In the genomic region with DNA sequence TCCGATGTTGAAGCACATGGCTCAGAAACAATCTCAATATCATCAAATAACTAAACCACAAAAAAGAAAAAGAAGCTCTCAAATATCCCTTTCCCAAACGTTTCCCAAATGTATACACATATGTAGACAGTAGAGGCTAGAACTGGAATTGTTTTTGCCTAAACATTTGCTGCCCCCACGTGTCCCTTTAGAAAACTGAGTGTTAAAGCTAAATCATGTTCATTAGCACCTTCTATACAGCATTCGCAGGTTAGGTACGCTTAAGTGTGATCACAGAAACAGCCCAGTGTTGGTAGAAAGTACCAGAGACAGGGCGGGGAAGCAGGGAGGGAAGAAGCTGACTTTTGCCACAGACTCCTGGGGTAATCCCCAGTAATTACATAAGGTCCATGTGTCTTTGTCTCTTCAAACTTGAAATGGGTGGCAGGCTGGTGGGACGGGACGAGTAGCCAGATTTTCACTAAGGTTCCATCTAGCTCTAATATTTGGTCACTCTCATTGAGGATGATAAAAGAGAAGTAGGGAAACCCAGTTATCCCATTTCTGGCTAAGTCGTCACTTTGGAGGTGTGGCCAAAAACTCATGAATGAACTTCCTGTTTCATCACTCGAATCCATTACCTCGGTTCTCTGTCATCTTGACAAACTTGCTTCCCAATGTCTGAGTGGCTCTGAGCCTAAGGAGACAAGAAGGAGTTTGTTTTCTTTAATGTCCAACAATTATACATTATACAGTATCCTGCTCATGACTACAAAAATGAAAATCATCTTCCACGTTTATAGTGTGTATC, we compare ENCODE assay signal across 8 cellular contexts. TPM values are rescaled to one million over a fixed set of nuclear protein-coding genes. Genes with fewer than 3 reads are reported as not detected.
A peak's percentile ranks its signal among the peaks of the same experiment; 100 is the strongest.
DNase-seq lines count a peak whose midpoint lies in the region; ATAC-seq and TF ChIP-seq lines count a peak whose summit lies in the region.

No MANE protein-coding gene starts in this region.

- TF ChIP-seq CTCF in OCI-LY1 (IDR thresholded peaks at IDR 0.05; ENCODE audit: low read length) (peak; percentile 91), neural crest cell (conservative IDR thresholded peaks at IDR 0.05) (peak; percentile 72)

- H3K4me3 ChIP-seq in OCI-LY1 (ENCODE audit: low read depth, low read length, poor library complexity, severe bottlenecking), result peak overlapping the region; percentile 44

- peak; percentile 75 for ATAC-seq in GM21367 (IDR thresholded peaks at IDR 0.05; ENCODE audit: unreplicated experiment)
- peak; percentile 60 for ATAC-seq in HG03521 (IDR thresholded peaks at IDR 0.05; ENCODE audit: unreplicated experiment)
- no peak for ATAC-seq in HG03135 (IDR thresholded peaks at IDR 0.05; ENCODE audit: unreplicated experiment)

- no peaks in the 10 kb centered on the region for H4K20me1 ChIP-seq in OCI-LY1 (ENCODE audit: insufficient read depth, low read length)

- peak; percentile 7 for DNase-seq in activated CD4-positive, alpha-beta T cell treated with anti-CD3 and anti-CD28 coated beads for 48 hours
- no peak for DNase-seq in activated CD4-positive, alpha-beta T cell treated with anti-CD3 and anti-CD28 coated beads, Interleukin-2, amount 50 U/mL, for 1 hour
- DNase-seq in dedifferentiated amniotic fluid mesenchymal stem cell (ENCODE audit: extremely low spot score) (peak; percentile 47), neural crest cell (ENCODE audit: low read depth, low spot score) (no peak)

- no peaks in the 10 kb centered on the region for H3K79me2 ChIP-seq in OCI-LY1 (ENCODE audit: insufficient read depth, low read length)

- H3K9me2 ChIP-seq in OCI-LY1 (ENCODE audit: low read depth, low read length), result no peaks in the 10 kb centered on the region

- no peak overlapping the region for H3K27ac ChIP-seq in OCI-LY1 (ENCODE audit: low read depth, low read length, poor library complexity, severe bottlenecking)

- no peak overlapping the region for H3K4me3 Mint-ChIP-seq in neural crest cell

- H3K4me2 ChIP-seq in OCI-LY1 (ENCODE audit: low read length), result peak overlapping the region; percentile 63

- H3K9ac ChIP-seq in OCI-LY1 (ENCODE audit: low read length), result peak overlapping the region; percentile 38; the same call in 1 of the 2 replicates

- peak overlapping the region; percentile 53; the same call in 1 of the 2 replicates for H2AFZ ChIP-seq in OCI-LY1 (ENCODE audit: low read length)

- H3K4me1 Mint-ChIP-seq in neural crest cell, result peaks cover 21% of the 10 kb centered on the region

- H3K9me3 Mint-ChIP-seq in neural crest cell, result no peaks in the 10 kb centered on the region

- H3K4me1 ChIP-seq in OCI-LY1 (ENCODE audit: insufficient read depth, low read length, severe bottlenecking), result peaks cover 32% of the 10 kb centered on the region

- no peaks in the 10 kb centered on the region for H3K9me3 ChIP-seq in OCI-LY1 (ENCODE audit: low read length)

- no peaks in the 10 kb centered on the region for H3K36me3 ChIP-seq in OCI-LY1 (ENCODE audit: insufficient read depth, low read length)

- no peak overlapping the region for H3K27ac Mint-ChIP-seq in neural crest cell (ENCODE audit: unreplicated experiment)

- peaks cover 69% of the 10 kb centered on the region for H3K27me3 Mint-ChIP-seq in neural crest cell (ENCODE audit: low read depth)

- H3K27me3 ChIP-seq in OCI-LY1 (ENCODE audit: insufficient read depth, low read length), result no peaks in the 10 kb centered on the region

- H3K36me3 Mint-ChIP-seq in neural crest cell (ENCODE audit: low read depth), result no peaks in the 10 kb centered on the region

- peaks cover 6% of the 10 kb centered on the region; the same call in 1 of the 2 replicates for H3F3A ChIP-seq in OCI-LY1 (ENCODE audit: insufficient read depth, low read length)

RNA-seq across cellular contexts. Expression of a gene that starts 15.0 kb away (rescaled TPM):
- total RNA-seq in neural crest cell, result 8.2 and 9.6 TPM in 2 replicates

Comparison
In these comparisons a context has a peak if more than half of its experiments do, and no peak if none do; other contexts are left out.
1. DNase-seq: peak in activated CD4-positive, alpha-beta T cell treated with anti-CD3 and anti-CD28 coated beads for 48 hours (single experiment) and dedifferentiated amniotic fluid mesenchymal stem cell (single experiment); none in activated CD4-positive, alpha-beta T cell treated with anti-CD3 and anti-CD28 coated beads, Interleukin-2, amount 50 U/mL, for 1 hour (single experiment) and neural crest cell (single experiment).